ENCODE assay signal across 25 cellular contexts in the genomic region with DNA sequence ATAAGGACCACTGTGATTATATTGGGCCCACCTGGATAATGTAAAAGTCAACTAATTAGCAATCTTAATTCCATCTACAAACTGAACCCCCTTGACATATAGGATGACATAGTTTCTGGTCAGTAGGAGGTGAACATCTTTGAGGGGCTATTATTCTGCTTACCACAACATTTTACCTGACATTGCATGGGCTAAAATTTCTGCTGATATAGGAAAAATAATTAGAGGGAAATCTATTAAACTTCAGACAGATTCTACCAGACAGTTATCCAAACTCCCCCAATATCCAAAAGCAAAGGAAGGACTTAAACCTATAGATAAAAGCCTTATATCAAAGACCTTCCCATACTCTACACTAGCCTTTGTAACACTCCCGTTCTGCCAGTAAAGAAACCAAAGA.
DNase-seq lines count a peak whose midpoint lies in the region; ATAC-seq, FAIRE-seq and TF ChIP-seq lines count a peak whose summit lies in the region.
"Had no signal": no experiment of that assay in that cellular context is flagged by ENCODE, and none has a peak within 500 bp of the region (broad histone marks: within the 10 kb centered on the region; RNA-seq: fewer than 3 reads in every experiment).

No MANE protein-coding gene starts in this region.

- in situ Hi-C loops in HepG2 (cut with HindIII; ENCODE audit: extremely low pct_ligation_motif_present, low pct_unique_long_range_greater_than_20kb), result loop anchor here (10.0 to 25.0 kb wide), 2 partner anchors 86 to 703 kb away; no protein-coding TSS in a partner anchor

- H2AFZ ChIP-seq in HepG2 (ENCODE audit: low read length), result no peak overlapping the region
- no peak overlapping the region for H2AFZ ChIP-seq in osteoblast (ENCODE audit: low read length)

- intact Hi-C loops in HepG2 (cut with micrococcal nuclease; ENCODE audit: unreplicated experiment), result loop anchor here (10.0 kb wide), 1 partner anchor 346 kb away; no protein-coding TSS in a partner anchor
- intact Hi-C loops in right lobe of liver (cut with DNase I), result loop anchor here in 1 of 2 donors (10.0 kb wide), 1 partner anchor 446 kb away; a partner anchor contains a TSS

- no peak for TF ChIP-seq CTCF in HepG2 (CRISPR knock-in tag; IDR thresholded peaks at IDR 0.05)
- no peak for TF ChIP-seq CTCF in right lobe of liver (IDR thresholded peaks at IDR 0.05)
- no peak for TF ChIP-seq CTCF in osteoblast (IDR thresholded peaks at IDR 0.05; ENCODE audit: extremely low read depth, low read depth, low read length)

- no peak overlapping the region for H3K9ac ChIP-seq in HepG2 (ENCODE audit: insufficient read depth, low read depth, low read length)
- H3K9ac ChIP-seq: BLaER1 had no signal

- BruUV-seq in HepG2 (replicated peaks; lab: Mats Ljungman, UMichigan), result no TSS peak

- H3K9me3 ChIP-seq in HepG2 (ENCODE audit: low read length) (peaks cover 7% of the 10 kb centered on the region), right lobe of liver (peaks cover 0 to 6% (median 0%) of the 10 kb centered on the region in 4 donors), osteoblast (ENCODE audit: low read depth, low read length) (no peaks in the 10 kb centered on the region)
- H3K9me3 ChIP-seq: BE2C had no signal

- ATAC-seq in HepG2, result no peak
- no peak for ATAC-seq in right lobe of liver
- ATAC-seq: GM12878 had no signal

- H4K20me1 ChIP-seq in HepG2 (ENCODE audit: insufficient read depth, low read length), result no peaks in the 10 kb centered on the region
- H4K20me1 ChIP-seq in osteoblast (ENCODE audit: insufficient read depth, low read length), result no peaks in the 10 kb centered on the region
- H4K20me1 ChIP-seq: BLaER1 had no signal

- H3K27ac ChIP-seq in HepG2 (ENCODE audit: extremely low read length, insufficient read depth, low read length) (no peak overlapping the region), right lobe of liver (no peak overlapping the region), osteoblast (ENCODE audit: low read depth, low read length) (no peak overlapping the region)
- H3K27ac ChIP-seq: 22Rv1, BLaER1 had no signal

- WGBS in HepG2 (ENCODE audit: low lambda C conversion rate), result 0% methylated on average over 1 of the region's 1 CpG
- 67% methylated on average over 1 of the region's 1 CpG for WGBS in right lobe of liver (ENCODE audit: insufficient coverage, low coverage, low lambda C conversion rate, missing lambda C conversion rate)

- H3K36me3 ChIP-seq in HepG2 (replicated peaks in 1 of 2; ENCODE audit: control insufficient read depth in 1 of 2, insufficient read depth in 2 of 2, low read length in 2 of 2) (no peaks in the 10 kb centered on the region), right lobe of liver (no peaks in the 10 kb centered on the region), osteoblast (ENCODE audit: insufficient read depth, low read length) (no peaks in the 10 kb centered on the region)
- H3K36me3 ChIP-seq: BE2C, BLaER1 had no signal

- H3K79me2 ChIP-seq in HepG2 (ENCODE audit: insufficient read depth, low read length) (no peaks in the 10 kb centered on the region), osteoblast (ENCODE audit: insufficient read depth, low read length) (no peaks in the 10 kb centered on the region)

- CTCF ChIA-PET in HepG2 (lab: Yijun Ruan, JAX; ENCODE audit: low intra/inter-chr PET ratio, low total read pairs), result no interaction called here

- DNase-seq in HepG2 (ENCODE audit: low spot score) (no peak), right lobe of liver (no peak), SK-N-DZ (ENCODE audit: low spot score) (peak; percentile 28), osteoblast (ENCODE audit: insufficient read length, low spot score, missing footprints) (peak; percentile 50), T-helper 2 cell (no peak), SW 1271 (lab: John Stamatoyannopoulos, UW) (no peak)
- DNase-seq: ACHN; BE2C; C1 segment of cervical spinal cord; CD4-positive, alpha-beta memory T cell; CD4-positive, CD25-positive, alpha-beta regulatory T cell; CD8-positive, alpha-beta memory T cell; COR-L47; DMS 273 treated with DMSO at 0.1 percent for 48 hours; DMS153; DMS53; DMS79; DND-41; EL; GDM1 had no signal

- H3K27me3 ChIP-seq in HepG2 (ENCODE audit: control insufficient read depth in 1 of 2, insufficient read depth in 2 of 2, low read length in 2 of 2) (no peaks in the 10 kb centered on the region), right lobe of liver (no peaks in the 10 kb centered on the region), osteoblast (ENCODE audit: insufficient read depth, low read length) (no peaks in the 10 kb centered on the region)
- H3K27me3 ChIP-seq: BE2C, BLaER1 had no signal

- POLR2A ChIA-PET in HepG2 (lab: Yijun Ruan, JAX), result no interaction called here

- TF ChIP-seq EP300 in HepG2 (IDR thresholded peaks at IDR 0.05; ENCODE audit: low read depth in 2 of 2, low read length in 2 of 2) (no peak), HepG2 (CRISPR knock-in tag; IDR thresholded peaks at IDR 0.05; ENCODE audit: borderline replicate concordance) (no peak)

- H3K4me3 ChIP-seq in HepG2 (replicated peaks in 1 of 3; ENCODE audit: insufficient read depth in 1 of 3, low read depth in 2 of 3, low read length in 3 of 3) (no peak overlapping the region), right lobe of liver (no peak overlapping the region), osteoblast (ENCODE audit: insufficient read depth, low read length) (no peak overlapping the region)
- H3K4me3 ChIP-seq: BLaER1, GM12878 had no signal

- no peak for TF ChIP-seq RAD21 in HepG2 (CRISPR knock-in tag; IDR thresholded peaks at IDR 0.05)

- FAIRE-seq in HepG2 (lab: Jason Lieb, UNC), result no peak
- FAIRE-seq: GM12878, GM12892, GM18507 had no signal

- H3K4me2 ChIP-seq in HepG2 (ENCODE audit: low read depth, low read length) (no peak overlapping the region), osteoblast (ENCODE audit: insufficient read depth, low read length) (no peak overlapping the region)
- H3K4me2 ChIP-seq: BLaER1 had no signal

- TF ChIP-seq POLR2A in HepG2 (IDR thresholded peaks at IDR 0.05; ENCODE audit: insufficient read depth in 1 of 2, low read depth in 2 of 2, low read length in 2 of 2) (no peak), right lobe of liver (IDR thresholded peaks at IDR 0.05) (no peak)

- no peaks in the 10 kb centered on the region for H3K4me1 ChIP-seq in HepG2 (ENCODE audit: insufficient read depth, low read length)
- no peaks in the 10 kb centered on the region for H3K4me1 ChIP-seq in right lobe of liver
- H3K4me1 ChIP-seq in osteoblast (ENCODE audit: insufficient read depth, low read length), result no peaks in the 10 kb centered on the region
- H3K4me1 ChIP-seq: BLaER1 had no signal

TF ChIP-seq in HepG2, 621 proteins besides CTCF, POLR2A, EP300 and RAD21 (continues in another document):
- TF ChIP-seq MAFF (IDR thresholded peaks at IDR 0.05; ENCODE audit: low read depth, low read length) (peak; percentile 51), KAT2B (IDR thresholded peaks at IDR 0.05; ENCODE audit: borderline replicate concordance, low read depth, low read length) (no peak), ZNF674 (CRISPR knock-in tag; IDR thresholded peaks at IDR 0.05; ENCODE audit: low read depth) (no peak), NFATC3 (CRISPR knock-in tag; IDR thresholded peaks at IDR 0.05) (no peak)
- TF ChIP-seq, protein P1, sequence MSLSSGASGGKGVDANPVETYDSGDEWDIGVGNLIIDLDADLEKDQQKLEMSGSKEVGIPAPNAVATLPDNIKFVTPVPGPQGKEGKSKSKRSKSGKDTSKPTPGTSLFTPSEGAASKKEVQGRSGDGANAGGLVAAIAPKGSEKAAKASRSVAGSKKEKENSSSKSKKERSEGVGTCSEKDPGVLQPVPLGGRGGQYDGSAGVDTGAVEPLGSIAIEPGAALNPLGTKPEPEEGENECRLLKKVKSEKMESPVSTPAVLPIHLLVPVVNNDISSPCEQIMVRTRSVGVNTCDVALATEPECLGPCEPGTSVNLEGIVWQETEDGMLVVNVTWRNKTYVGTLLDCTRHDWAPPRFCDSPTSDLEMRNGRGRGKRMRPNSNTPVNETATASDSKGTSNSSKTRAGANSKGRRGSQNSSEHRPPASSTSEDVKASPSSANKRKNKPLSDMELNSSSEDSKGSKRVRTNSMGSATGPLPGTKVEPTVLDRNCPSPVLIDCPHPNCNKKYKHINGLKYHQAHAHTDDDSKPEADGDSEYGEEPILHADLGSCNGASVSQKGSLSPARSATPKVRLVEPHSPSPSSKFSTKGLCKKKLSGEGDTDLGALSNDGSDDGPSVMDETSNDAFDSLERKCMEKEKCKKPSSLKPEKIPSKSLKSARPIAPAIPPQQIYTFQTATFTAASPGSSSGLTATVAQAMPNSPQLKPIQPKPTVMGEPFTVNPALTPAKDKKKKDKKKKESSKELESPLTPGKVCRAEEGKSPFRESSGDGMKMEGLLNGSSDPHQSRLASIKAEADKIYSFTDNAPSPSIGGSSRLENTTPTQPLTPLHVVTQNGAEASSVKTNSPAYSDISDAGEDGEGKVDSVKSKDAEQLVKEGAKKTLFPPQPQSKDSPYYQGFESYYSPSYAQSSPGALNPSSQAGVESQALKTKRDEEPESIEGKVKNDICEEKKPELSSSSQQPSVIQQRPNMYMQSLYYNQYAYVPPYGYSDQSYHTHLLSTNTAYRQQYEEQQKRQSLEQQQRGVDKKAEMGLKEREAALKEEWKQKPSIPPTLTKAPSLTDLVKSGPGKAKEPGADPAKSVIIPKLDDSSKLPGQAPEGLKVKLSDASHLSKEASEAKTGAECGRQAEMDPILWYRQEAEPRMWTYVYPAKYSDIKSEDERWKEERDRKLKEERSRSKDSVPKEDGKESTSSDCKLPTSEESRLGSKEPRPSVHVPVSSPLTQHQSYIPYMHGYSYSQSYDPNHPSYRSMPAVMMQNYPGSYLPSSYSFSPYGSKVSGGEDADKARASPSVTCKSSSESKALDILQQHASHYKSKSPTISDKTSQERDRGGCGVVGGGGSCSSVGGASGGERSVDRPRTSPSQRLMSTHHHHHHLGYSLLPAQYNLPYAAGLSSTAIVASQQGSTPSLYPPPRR (CRISPR knock-in tag; IDR thresholded peaks at IDR 0.05; ENCODE audit: borderline replicate concordance), result no peak

Comparison
In these comparisons a context has a peak if more than half of its experiments do, and no peak if none do; other contexts are left out.
1. DNase-seq: peak in SK-N-DZ (single experiment) and osteoblast (single experiment); none in HepG2 (single experiment), right lobe of liver (0 of 3), T-helper 2 cell (0 of 5) and SW 1271 (0 of 2).